12 cellular contexts compared by ENCODE assay signal in genomic region chr10:102579206-102579790, GRCh38.
DNase-seq lines count a peak whose midpoint lies in the region; ATAC-seq and TF ChIP-seq lines count a peak whose summit lies in the region.
"Had no signal": no experiment of that assay in that cellular context is flagged by ENCODE, and none has a peak within 500 bp of the region (broad histone marks: within the 10 kb centered on the region; RNA-seq: fewer than 3 reads in every experiment).

No MANE protein-coding gene starts in this region.

- CTCF ChIA-PET in GM10248 (lab: Yijun Ruan, JAX), result interaction anchor here (0.7 to 6.8 kb wide), 12 partner anchors 12 to 410 kb away, joined by 3 to 174 read pairs (median 4); partner anchors contain the start of genes ACTR1A and SUFU

- no peak overlapping the region for H3K4me3 ChIP-seq in fibroblast of villous mesenchyme (ENCODE audit: low read depth, low read length)
- H3K4me3 ChIP-seq in spleen, result peak overlapping the region in 1 of 8 donors; percentile 33

- H3K27me3 Mint-ChIP-seq in activated T-helper 17 cell treated with anti-CD3 and anti-CD28 coated beads, Interleukin-2, amount 50 U/mL, for 72 hours, result no peaks in the 10 kb centered on the region

- POLR2A ChIA-PET in GM10248 (lab: Yijun Ruan, JAX), result no interaction called here

- 26 to 49% (median 37%) methylated on average over 8 to 9 of the region's 9 CpGs for WGBS in spleen, 5 donors

- TF ChIP-seq CTCF in fibroblast of villous mesenchyme (IDR thresholded peaks at IDR 0.05; ENCODE audit: insufficient read depth, low read depth, low read length) (no peak), spleen (IDR thresholded peaks at IDR 0.05 in 8 of 11, conservative IDR thresholded peaks at IDR 0.05 in 3 of 11) (no peak), GM10248 (IDR thresholded peaks at IDR 0.05; ENCODE audit: control extremely low read depth, extremely low read depth, low read depth, missing control alignments) (no peak)

- H3K27me3 ChIP-seq in spleen (replicated peaks in 1 of 7), result no peaks in the 10 kb centered on the region

- intact Hi-C loops in spleen (cut with DNase I; ENCODE audit: low total_unique reads), result no loop called here

- H3K36me3 Mint-ChIP-seq in activated T-helper 17 cell treated with anti-CD3 and anti-CD28 coated beads, Interleukin-2, amount 50 U/mL, for 72 hours (ENCODE audit: low read depth), result no peaks in the 10 kb centered on the region

- no peaks in the 10 kb centered on the region for H3K36me3 ChIP-seq in spleen

- H3K4me1 Mint-ChIP-seq in activated T-helper 17 cell treated with anti-CD3 and anti-CD28 coated beads, Interleukin-2, amount 50 U/mL, for 72 hours, result peaks cover 12% of the 10 kb centered on the region

- TF ChIP-seq POLR2A in spleen (IDR thresholded peaks at IDR 0.05), result no peak

- H3K9me3 Mint-ChIP-seq in activated T-helper 17 cell treated with anti-CD3 and anti-CD28 coated beads, Interleukin-2, amount 50 U/mL, for 72 hours, result no peaks in the 10 kb centered on the region

- H3K4me1 ChIP-seq in spleen, result peaks cover 4 to 51% (median 34%) of the 10 kb centered on the region in 6 donors

- no peaks in the 10 kb centered on the region for H3K9me3 ChIP-seq in spleen
- H3K9me3 ChIP-seq: SK-N-SH had no signal

- DNase-seq in NCI-H2171 treated with DMSO at 0.1 percent for 48 hours (lab: John Stamatoyannopoulos, UW) (peak; percentile 23), NCI-H2171 (lab: John Stamatoyannopoulos, UW) (no peak), fibroblast of villous mesenchyme (ENCODE audit: low read depth) (peak; percentile 44), spleen (no peak), GM10248 (ENCODE audit: extremely low spot score) (no peak), D341Med (ENCODE audit: low spot score) (no peak)
- DNase-seq in activated T-cell treated with anti-CD3 and anti-CD28 coated beads, Interleukin-2, amount 50 U/mL, for 1 hour, result no peak
- DNase-seq: head of caudate nucleus, MM.1S, SK-N-SH had no signal

- peak overlapping the region; percentile 12 for H3K4me3 Mint-ChIP-seq in activated T-helper 17 cell treated with anti-CD3 and anti-CD28 coated beads, Interleukin-2, amount 50 U/mL, for 72 hours

- peak overlapping the region; percentile 80 for H3K27ac Mint-ChIP-seq in activated T-helper 17 cell treated with anti-CD3 and anti-CD28 coated beads, Interleukin-2, amount 50 U/mL, for 72 hours

- no peak for ATAC-seq in activated T-helper 17 cell treated with anti-CD3 and anti-CD28 coated beads, Interleukin-2, amount 50 U/mL, for 72 hours (replicated peaks)

- peak overlapping the region in 7 of 8 donors; percentile 2 to 62 (median 36) for H3K27ac ChIP-seq in spleen
- H3K27ac ChIP-seq: VCaP had no signal

Comparison
In these comparisons a context has a peak if more than half of its experiments do, and no peak if none do; other contexts are left out.
1. DNase-seq: peak in NCI-H2171 treated with DMSO at 0.1 percent for 48 hours (single experiment) and fibroblast of villous mesenchyme (single experiment); none in NCI-H2171 (single experiment), spleen (single experiment), GM10248 (single experiment), activated T-cell treated with anti-CD3 and anti-CD28 coated beads, Interleukin-2, amount 50 U/mL, for 1 hour (single experiment) and D341Med (single experiment).